1 cellular context compared by ENCODE assay signal in the genomic region with DNA sequence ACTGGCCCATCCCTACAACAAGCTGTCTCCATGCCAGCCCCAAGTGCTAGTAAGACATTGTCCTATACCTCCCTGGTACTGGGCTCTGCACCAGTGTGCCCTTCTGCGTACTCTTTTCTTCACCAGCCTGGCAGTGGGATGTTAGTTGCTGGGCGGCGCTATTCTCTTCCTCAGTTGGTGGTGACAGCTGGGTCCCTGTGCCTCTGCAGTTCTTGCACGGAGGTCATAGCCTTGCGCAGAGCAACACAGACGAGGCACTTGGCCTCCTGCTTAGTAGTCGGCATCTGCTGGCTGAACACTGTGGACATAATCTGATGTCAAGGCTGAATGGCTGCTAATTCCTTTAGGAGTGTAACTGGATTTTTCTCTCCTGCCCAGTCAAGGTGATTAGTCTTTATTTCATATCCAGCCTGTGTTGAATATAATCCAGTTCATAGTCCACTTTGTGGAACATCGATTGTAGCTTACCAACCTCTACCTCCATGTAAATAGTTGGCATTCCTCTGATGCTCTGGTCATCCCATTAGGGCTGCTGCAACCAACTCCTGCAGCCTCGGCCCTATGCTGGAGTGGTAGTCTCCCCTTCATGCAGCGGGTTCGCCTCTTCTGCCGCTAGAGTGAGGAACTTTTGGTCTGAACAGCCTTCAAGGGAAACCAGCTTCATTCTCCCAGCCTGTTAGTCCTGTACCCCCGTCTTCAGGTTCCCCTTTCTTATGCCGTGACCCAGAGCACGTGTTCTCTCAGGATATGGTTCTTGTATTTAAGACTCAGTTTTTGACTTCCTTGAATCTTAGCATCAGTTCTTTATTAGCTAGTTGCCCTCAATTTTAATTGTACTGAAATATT.
TF ChIP-seq lines count a peak whose summit lies in the region.

No MANE protein-coding gene starts in this region.

TF ChIP-seq in K562, 482 proteins besides CTCF, POLR2A, EP300 and RAD21:
- TF ChIP-seq NRF1 (conservative IDR thresholded peaks at IDR 0.05 in 1 of 2, IDR thresholded peaks at IDR 0.05 in 1 of 2) (no peak), MTA2 (IDR thresholded peaks at IDR 0.05; ENCODE audit: low read depth) (no peak), TRIM28 (IDR thresholded peaks at IDR 0.05) (no peak), POLR2B (IDR thresholded peaks at IDR 0.05; ENCODE audit: low read depth, partially characterized antibody) (no peak), TEAD2 (tag; IDR thresholded peaks at IDR 0.05) (no peak), SMAD4 (CRISPR knock-in tag; conservative IDR thresholded peaks at IDR 0.05) (no peak), MYC (IDR thresholded peaks at IDR 0.05; ENCODE audit: low read depth, low read length) (no peak), MYC (CRISPR knock-in tag; IDR thresholded peaks at IDR 0.05; ENCODE audit: borderline replicate concordance, low read depth) (no peak)
- TF ChIP-seq, protein P1, sequence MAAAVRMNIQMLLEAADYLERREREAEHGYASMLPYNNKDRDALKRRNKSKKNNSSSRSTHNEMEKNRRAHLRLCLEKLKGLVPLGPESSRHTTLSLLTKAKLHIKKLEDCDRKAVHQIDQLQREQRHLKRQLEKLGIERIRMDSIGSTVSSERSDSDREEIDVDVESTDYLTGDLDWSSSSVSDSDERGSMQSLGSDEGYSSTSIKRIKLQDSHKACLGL (CRISPR knock-in tag; IDR thresholded peaks at IDR 0.05; ENCODE audit: borderline replicate concordance, poor library complexity, severe bottlenecking): no peak
